1 cellular context compared by ENCODE assay signal in the genomic region with DNA sequence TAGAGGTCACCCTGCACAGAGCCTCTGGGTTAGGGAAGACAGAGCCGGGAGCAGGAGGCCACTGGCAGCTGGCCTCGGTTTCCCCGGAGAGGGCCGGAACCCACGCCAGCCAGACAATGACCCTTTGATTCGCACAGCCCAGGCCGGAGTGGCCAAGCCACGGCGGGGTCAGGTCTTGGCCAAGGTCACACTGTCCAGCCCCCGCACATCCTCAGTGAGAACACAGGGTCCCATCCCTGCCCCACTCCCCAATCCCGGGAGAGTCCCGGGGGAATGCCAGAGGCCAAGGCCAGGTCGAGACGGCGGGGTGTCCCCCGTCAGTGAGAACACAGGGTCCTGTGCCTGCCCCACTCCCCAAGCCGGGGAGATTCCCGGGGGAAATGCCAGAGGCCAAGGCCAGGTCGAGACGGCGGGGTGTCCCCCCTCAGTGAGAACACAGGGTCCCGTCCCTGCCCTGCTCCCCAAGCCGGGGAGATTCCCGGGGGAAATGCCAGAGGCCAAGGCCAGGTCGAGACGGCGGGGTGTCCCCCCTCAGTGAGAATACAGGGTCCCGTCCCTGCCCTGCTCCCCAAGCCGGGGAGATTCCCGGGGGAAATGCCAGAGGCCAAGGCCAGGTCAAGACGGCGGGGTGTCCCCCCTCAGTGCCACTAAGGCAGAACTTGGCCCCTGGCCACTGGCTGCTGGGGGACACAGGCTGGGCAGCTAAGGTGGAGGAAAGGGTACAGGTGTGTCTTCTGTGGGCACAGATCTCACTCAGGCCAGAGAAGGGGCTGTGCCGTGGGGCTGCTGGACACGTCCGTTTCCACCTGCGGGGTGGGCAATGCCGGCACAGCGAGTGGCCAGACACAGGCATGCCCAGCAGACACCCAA.
TF ChIP-seq lines count a peak whose summit lies in the region.

No MANE protein-coding gene starts in this region.

TF ChIP-seq in GM12878, 131 proteins besides CTCF, POLR2A, EP300 and RAD21 (continues in another document):
- TF ChIP-seq GATAD2B (conservative IDR thresholded peaks at IDR 0.05; ENCODE audit: low read depth) = peak; percentile 19; the same call in 1 of the 2 replicates
- peak; percentile 33 for TF ChIP-seq SP1 (IDR thresholded peaks at IDR 0.05; ENCODE audit: low read depth, low read length)
- peak; percentile 34; the same call in 1 of the 2 replicates for TF ChIP-seq ZBED1 (IDR thresholded peaks at IDR 0.05; ENCODE audit: borderline replicate concordance)
- TF ChIP-seq SPI1 (IDR thresholded peaks at IDR 0.05; ENCODE audit: borderline replicate concordance, insufficient read depth, low read depth, low read length) = no peak
- TF ChIP-seq FOXM1 (IDR thresholded peaks at IDR 0.05; ENCODE audit: low read depth, low read length) = peak; percentile 67; the same call in 1 of the 2 replicates
- TF ChIP-seq EED (IDR thresholded peaks at IDR 0.05; ENCODE audit: low read depth) = peak; percentile 83
- TF ChIP-seq, protein P1, sequence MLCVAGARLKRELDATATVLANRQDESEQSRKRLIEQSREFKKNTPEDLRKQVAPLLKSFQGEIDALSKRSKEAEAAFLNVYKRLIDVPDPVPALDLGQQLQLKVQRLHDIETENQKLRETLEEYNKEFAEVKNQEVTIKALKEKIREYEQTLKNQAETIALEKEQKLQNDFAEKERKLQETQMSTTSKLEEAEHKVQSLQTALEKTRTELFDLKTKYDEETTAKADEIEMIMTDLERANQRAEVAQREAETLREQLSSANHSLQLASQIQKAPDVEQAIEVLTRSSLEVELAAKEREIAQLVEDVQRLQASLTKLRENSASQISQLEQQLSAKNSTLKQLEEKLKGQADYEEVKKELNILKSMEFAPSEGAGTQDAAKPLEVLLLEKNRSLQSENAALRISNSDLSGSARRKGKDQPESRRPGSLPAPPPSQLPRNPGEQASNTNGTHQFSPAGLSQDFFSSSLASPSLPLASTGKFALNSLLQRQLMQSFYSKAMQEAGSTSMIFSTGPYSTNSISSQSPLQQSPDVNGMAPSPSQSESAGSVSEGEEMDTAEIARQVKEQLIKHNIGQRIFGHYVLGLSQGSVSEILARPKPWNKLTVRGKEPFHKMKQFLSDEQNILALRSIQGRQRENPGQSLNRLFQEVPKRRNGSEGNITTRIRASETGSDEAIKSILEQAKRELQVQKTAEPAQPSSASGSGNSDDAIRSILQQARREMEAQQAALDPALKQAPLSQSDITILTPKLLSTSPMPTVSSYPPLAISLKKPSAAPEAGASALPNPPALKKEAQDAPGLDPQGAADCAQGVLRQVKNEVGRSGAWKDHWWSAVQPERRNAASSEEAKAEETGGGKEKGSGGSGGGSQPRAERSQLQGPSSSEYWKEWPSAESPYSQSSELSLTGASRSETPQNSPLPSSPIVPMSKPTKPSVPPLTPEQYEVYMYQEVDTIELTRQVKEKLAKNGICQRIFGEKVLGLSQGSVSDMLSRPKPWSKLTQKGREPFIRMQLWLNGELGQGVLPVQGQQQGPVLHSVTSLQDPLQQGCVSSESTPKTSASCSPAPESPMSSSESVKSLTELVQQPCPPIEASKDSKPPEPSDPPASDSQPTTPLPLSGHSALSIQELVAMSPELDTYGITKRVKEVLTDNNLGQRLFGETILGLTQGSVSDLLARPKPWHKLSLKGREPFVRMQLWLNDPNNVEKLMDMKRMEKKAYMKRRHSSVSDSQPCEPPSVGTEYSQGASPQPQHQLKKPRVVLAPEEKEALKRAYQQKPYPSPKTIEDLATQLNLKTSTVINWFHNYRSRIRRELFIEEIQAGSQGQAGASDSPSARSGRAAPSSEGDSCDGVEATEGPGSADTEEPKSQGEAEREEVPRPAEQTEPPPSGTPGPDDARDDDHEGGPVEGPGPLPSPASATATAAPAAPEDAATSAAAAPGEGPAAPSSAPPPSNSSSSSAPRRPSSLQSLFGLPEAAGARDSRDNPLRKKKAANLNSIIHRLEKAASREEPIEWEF (IDR thresholded peaks at IDR 0.05; ENCODE audit: insufficient replicate concordance, low read depth, low read length) = no peak
- no peak for TF ChIP-seq ESRRA (IDR thresholded peaks at IDR 0.05; ENCODE audit: low read length)
- peak; percentile 42; the same call in 1 of the 2 replicates for TF ChIP-seq CREM (IDR thresholded peaks at IDR 0.05; ENCODE audit: low read depth)
- peak; percentile 90 for TF ChIP-seq NR2F1 (conservative IDR thresholded peaks at IDR 0.05)
- TF ChIP-seq HCFC1 (IDR thresholded peaks at IDR 0.05; ENCODE audit: low read length) = no peak
- TF ChIP-seq, protein P2, sequence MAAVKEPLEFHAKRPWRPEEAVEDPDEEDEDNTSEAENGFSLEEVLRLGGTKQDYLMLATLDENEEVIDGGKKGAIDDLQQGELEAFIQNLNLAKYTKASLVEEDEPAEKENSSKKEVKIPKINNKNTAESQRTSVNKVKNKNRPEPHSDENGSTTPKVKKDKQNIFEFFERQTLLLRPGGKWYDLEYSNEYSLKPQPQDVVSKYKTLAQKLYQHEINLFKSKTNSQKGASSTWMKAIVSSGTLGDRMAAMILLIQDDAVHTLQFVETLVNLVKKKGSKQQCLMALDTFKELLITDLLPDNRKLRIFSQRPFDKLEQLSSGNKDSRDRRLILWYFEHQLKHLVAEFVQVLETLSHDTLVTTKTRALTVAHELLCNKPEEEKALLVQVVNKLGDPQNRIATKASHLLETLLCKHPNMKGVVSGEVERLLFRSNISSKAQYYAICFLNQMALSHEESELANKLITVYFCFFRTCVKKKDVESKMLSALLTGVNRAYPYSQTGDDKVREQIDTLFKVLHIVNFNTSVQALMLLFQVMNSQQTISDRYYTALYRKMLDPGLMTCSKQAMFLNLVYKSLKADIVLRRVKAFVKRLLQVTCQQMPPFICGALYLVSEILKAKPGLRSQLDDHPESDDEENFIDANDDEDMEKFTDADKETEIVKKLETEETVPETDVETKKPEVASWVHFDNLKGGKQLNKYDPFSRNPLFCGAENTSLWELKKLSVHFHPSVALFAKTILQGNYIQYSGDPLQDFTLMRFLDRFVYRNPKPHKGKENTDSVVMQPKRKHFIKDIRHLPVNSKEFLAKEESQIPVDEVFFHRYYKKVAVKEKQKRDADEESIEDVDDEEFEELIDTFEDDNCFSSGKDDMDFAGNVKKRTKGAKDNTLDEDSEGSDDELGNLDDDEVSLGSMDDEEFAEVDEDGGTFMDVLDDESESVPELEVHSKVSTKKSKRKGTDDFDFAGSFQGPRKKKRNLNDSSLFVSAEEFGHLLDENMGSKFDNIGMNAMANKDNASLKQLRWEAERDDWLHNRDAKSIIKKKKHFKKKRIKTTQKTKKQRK (IDR thresholded peaks at IDR 0.05; ENCODE audit: low read depth, low read length) = no peak
- TF ChIP-seq, protein P3, sequence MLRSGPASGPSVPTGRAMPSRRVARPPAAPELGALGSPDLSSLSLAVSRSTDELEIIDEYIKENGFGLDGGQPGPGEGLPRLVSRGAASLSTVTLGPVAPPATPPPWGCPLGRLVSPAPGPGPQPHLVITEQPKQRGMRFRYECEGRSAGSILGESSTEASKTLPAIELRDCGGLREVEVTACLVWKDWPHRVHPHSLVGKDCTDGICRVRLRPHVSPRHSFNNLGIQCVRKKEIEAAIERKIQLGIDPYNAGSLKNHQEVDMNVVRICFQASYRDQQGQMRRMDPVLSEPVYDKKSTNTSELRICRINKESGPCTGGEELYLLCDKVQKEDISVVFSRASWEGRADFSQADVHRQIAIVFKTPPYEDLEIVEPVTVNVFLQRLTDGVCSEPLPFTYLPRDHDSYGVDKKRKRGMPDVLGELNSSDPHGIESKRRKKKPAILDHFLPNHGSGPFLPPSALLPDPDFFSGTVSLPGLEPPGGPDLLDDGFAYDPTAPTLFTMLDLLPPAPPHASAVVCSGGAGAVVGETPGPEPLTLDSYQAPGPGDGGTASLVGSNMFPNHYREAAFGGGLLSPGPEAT (IDR thresholded peaks at IDR 0.05; ENCODE audit: low read depth) = peak; percentile 30; the same call in 1 of the 2 replicates
- no peak for TF ChIP-seq EZH2 (IDR thresholded peaks at IDR 0.05; ENCODE audit: borderline replicate concordance, control insufficient read depth, low read depth, low read length)
- peak; percentile 88 for TF ChIP-seq RELA (IDR thresholded peaks at IDR 0.05; ENCODE audit: borderline replicate concordance, partially characterized antibody)
- 0 out of 2 replicates have a peak, but pooled peaks have one; percentile 11 for TF ChIP-seq NR2C1 (IDR thresholded peaks at IDR 0.05)
- 0 out of 2 replicates have a peak, but pooled peaks have one; percentile 47 for TF ChIP-seq DPF2 (IDR thresholded peaks at IDR 0.05)
- TF ChIP-seq BCL11A (IDR thresholded peaks at IDR 0.05; ENCODE audit: low read depth, low read length) = 0 out of 2 replicates have a peak, but pooled peaks have one; percentile 16
- TF ChIP-seq, protein P4, sequence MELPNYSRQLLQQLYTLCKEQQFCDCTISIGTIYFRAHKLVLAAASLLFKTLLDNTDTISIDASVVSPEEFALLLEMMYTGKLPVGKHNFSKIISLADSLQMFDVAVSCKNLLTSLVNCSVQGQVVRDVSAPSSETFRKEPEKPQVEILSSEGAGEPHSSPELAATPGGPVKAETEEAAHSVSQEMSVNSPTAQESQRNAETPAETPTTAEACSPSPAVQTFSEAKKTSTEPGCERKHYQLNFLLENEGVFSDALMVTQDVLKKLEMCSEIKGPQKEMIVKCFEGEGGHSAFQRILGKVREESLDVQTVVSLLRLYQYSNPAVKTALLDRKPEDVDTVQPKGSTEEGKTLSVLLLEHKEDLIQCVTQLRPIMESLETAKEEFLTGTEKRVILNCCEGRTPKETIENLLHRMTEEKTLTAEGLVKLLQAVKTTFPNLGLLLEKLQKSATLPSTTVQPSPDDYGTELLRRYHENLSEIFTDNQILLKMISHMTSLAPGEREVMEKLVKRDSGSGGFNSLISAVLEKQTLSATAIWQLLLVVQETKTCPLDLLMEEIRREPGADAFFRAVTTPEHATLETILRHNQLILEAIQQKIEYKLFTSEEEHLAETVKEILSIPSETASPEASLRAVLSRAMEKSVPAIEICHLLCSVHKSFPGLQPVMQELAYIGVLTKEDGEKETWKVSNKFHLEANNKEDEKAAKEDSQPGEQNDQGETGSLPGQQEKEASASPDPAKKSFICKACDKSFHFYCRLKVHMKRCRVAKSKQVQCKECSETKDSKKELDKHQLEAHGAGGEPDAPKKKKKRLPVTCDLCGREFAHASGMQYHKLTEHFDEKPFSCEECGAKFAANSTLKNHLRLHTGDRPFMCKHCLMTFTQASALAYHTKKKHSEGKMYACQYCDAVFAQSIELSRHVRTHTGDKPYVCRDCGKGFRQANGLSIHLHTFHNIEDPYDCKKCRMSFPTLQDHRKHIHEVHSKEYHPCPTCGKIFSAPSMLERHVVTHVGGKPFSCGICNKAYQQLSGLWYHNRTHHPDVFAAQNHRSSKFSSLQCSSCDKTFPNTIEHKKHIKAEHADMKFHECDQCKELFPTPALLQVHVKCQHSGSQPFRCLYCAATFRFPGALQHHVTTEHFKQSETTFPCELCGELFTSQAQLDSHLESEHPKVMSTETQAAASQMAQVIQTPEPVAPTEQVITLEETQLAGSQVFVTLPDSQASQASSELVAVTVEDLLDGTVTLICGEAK (IDR thresholded peaks at IDR 0.05; ENCODE audit: borderline replicate concordance) = no peak
- no peak for TF ChIP-seq NFXL1 (IDR thresholded peaks at IDR 0.05; ENCODE audit: borderline replicate concordance)
- TF ChIP-seq, protein P5, sequence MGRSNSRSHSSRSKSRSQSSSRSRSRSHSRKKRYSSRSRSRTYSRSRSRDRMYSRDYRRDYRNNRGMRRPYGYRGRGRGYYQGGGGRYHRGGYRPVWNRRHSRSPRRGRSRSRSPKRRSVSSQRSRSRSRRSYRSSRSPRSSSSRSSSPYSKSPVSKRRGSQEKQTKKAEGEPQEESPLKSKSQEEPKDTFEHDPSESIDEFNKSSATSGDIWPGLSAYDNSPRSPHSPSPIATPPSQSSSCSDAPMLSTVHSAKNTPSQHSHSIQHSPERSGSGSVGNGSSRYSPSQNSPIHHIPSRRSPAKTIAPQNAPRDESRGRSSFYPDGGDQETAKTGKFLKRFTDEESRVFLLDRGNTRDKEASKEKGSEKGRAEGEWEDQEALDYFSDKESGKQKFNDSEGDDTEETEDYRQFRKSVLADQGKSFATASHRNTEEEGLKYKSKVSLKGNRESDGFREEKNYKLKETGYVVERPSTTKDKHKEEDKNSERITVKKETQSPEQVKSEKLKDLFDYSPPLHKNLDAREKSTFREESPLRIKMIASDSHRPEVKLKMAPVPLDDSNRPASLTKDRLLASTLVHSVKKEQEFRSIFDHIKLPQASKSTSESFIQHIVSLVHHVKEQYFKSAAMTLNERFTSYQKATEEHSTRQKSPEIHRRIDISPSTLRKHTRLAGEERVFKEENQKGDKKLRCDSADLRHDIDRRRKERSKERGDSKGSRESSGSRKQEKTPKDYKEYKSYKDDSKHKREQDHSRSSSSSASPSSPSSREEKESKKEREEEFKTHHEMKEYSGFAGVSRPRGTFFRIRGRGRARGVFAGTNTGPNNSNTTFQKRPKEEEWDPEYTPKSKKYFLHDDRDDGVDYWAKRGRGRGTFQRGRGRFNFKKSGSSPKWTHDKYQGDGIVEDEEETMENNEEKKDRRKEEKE (IDR thresholded peaks at IDR 0.05) = no peak
- TF ChIP-seq, protein P6, sequence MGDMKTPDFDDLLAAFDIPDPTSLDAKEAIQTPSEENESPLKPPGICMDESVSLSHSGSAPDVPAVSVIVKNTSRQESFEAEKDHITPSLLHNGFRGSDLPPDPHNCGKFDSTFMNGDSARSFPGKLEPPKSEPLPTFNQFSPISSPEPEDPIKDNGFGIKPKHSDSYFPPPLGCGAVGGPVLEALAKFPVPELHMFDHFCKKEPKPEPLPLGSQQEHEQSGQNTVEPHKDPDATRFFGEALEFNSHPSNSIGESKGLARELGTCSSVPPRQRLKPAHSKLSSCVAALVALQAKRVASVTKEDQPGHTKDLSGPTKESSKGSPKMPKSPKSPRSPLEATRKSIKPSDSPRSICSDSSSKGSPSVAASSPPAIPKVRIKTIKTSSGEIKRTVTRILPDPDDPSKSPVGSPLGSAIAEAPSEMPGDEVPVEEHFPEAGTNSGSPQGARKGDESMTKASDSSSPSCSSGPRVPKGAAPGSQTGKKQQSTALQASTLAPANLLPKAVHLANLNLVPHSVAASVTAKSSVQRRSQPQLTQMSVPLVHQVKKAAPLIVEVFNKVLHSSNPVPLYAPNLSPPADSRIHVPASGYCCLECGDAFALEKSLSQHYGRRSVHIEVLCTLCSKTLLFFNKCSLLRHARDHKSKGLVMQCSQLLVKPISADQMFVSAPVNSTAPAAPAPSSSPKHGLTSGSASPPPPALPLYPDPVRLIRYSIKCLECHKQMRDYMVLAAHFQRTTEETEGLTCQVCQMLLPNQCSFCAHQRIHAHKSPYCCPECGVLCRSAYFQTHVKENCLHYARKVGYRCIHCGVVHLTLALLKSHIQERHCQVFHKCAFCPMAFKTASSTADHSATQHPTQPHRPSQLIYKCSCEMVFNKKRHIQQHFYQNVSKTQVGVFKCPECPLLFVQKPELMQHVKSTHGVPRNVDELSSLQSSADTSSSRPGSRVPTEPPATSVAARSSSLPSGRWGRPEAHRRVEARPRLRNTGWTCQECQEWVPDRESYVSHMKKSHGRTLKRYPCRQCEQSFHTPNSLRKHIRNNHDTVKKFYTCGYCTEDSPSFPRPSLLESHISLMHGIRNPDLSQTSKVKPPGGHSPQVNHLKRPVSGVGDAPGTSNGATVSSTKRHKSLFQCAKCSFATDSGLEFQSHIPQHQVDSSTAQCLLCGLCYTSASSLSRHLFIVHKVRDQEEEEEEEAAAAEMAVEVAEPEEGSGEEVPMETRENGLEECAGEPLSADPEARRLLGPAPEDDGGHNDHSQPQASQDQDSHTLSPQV (IDR thresholded peaks at IDR 0.05) = no peak
- TF ChIP-seq, protein P7, sequence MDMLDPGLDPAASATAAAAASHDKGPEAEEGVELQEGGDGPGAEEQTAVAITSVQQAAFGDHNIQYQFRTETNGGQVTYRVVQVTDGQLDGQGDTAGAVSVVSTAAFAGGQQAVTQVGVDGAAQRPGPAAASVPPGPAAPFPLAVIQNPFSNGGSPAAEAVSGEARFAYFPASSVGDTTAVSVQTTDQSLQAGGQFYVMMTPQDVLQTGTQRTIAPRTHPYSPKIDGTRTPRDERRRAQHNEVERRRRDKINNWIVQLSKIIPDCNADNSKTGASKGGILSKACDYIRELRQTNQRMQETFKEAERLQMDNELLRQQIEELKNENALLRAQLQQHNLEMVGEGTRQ (IDR thresholded peaks at IDR 0.05; ENCODE audit: borderline replicate concordance, low read depth, low read length) = no peak
- no peak; the same call in 1 of the 2 replicates for TF ChIP-seq NFIC (IDR thresholded peaks at IDR 0.05; ENCODE audit: low read depth, low read length)
- no peak for TF ChIP-seq BACH1 (IDR thresholded peaks at IDR 0.05; ENCODE audit: borderline replicate concordance)
- TF ChIP-seq ZNF217 (IDR thresholded peaks at IDR 0.05) = no peak
